27 cellular contexts compared by ENCODE assay signal in the genomic region with DNA sequence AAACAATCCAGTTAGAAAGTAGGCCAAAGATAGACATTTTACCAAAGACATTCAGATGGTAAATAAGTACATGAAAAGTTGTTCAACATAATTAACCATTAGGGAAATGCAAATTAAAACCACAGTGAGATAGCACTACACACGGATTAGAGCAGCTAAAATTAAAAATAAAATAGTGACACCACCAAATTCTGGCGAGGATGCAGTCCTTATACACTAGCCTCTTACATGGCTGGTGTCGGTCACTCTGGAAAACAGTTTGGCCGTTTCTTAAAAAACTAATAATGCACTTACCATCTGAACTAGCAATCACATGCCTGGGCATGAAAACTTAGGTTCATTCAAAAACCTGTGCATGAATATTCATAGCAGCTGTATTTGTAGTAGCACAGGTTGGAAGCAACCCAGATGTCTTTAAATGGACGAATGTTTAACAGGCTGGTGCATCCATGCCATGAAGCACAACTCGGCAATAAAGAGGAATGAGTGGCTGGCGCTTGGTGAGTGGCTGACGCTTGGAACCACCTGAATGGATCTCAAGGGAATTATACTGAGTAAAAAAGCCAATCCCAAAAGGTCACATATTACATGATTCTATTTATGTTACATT.
"Had no signal": no experiment of that assay in that cellular context is flagged by ENCODE, and none has a peak within 500 bp of the region (broad histone marks: within the 10 kb centered on the region; RNA-seq: fewer than 3 reads in every experiment).

No MANE protein-coding gene starts in this region.

- H3K4me3 ChIP-seq: esophagus muscularis mucosa, heart right ventricle, lower lobe of right lung, prostate gland, right atrium auricular region, smooth muscle cell, stomach, thyroid gland had no signal

- ATAC-seq: activated naive CD8-positive, alpha-beta T cell treated with anti-CD3 and anti-CD28 coated beads, Interleukin-2, amount 50 U/mL, for 24 hours; foreskin keratinocyte; heart right ventricle; left lobe of liver; lower lobe of right lung; natural killer cell; stimulated activated naive B cell treated with anti-CD40 and anti-IgM and Interleukin-4, amounts not matched to agents 10 μg/mL and 1 μg/mL and 100 μg/mL, for 72 hours; T-cell had no signal

- H3K4me3 Mint-ChIP-seq: activated B cell treated with CpG ODN at 0.5 μM for 24 hours; activated naive CD8-positive, alpha-beta T cell treated with anti-CD3 and anti-CD28 coated beads, Interleukin-2, amount 50 U/mL, for 24 hours; activated T-helper 1 cell treated with anti-CD3 and anti-CD28 coated beads, Interleukin-12 subunit alpha, Interleukin-12 subunit beta, Interleukin-2, Interleukin-4 antibody, amounts not matched to agents 30 ng/mL and 10 ng/mL and 1 ng/mL, durations not matched to agents 14 hours and 24 hours and 36 hours; natural killer cell; stimulated activated naive B cell treated with anti-CD40 and anti-IgM and Interleukin-4, amounts not matched to agents 10 μg/mL and 1 μg/mL and 100 μg/mL, for 72 hours; T-cell; T-helper 2 cell treated with Interferon-gamma antibody and Interleukin-4, amounts not matched to agents 5 μg/mL and 100 μg/mL, for 36 hours had no signal

- H3K4me2 ChIP-seq: smooth muscle cell had no signal

- H3K4me1 ChIP-seq: esophagus muscularis mucosa, foreskin keratinocyte, prostate gland, stomach had no signal

- H3K27ac Mint-ChIP-seq: activated B cell treated with CpG ODN at 0.5 μM for 24 hours; activated naive CD8-positive, alpha-beta T cell treated with anti-CD3 and anti-CD28 coated beads, Interleukin-2, amount 50 U/mL, for 24 hours; activated T-helper 1 cell treated with anti-CD3 and anti-CD28 coated beads, Interleukin-12 subunit alpha, Interleukin-12 subunit beta, Interleukin-2, Interleukin-4 antibody, amounts not matched to agents 30 ng/mL and 10 ng/mL and 1 ng/mL, durations not matched to agents 14 hours and 24 hours and 36 hours; stimulated activated naive B cell treated with anti-CD40 and anti-IgM and Interleukin-4, amounts not matched to agents 10 μg/mL and 1 μg/mL and 100 μg/mL, for 72 hours; T-helper 2 cell treated with Interferon-gamma antibody and Interleukin-4, amounts not matched to agents 5 μg/mL and 100 μg/mL, for 36 hours had no signal

- H3K27ac ChIP-seq: esophagus muscularis mucosa, foreskin keratinocyte, heart right ventricle, lower lobe of right lung, neutrophil, prostate gland, right atrium auricular region, stomach, thyroid gland had no signal

- H3K36me3 ChIP-seq: prostate gland had no signal

- H3K9me3 Mint-ChIP-seq: activated B cell treated with CpG ODN at 0.5 μM for 24 hours; activated naive CD8-positive, alpha-beta T cell treated with anti-CD3 and anti-CD28 coated beads, Interleukin-2, amount 50 U/mL, for 24 hours; activated T-helper 1 cell treated with anti-CD3 and anti-CD28 coated beads, Interleukin-12 subunit alpha, Interleukin-12 subunit beta, Interleukin-2, Interleukin-4 antibody, amounts not matched to agents 30 ng/mL and 10 ng/mL and 1 ng/mL, durations not matched to agents 14 hours and 24 hours and 36 hours; natural killer cell; stimulated activated naive B cell treated with anti-CD40 and anti-IgM and Interleukin-4, amounts not matched to agents 10 μg/mL and 1 μg/mL and 100 μg/mL, for 72 hours; T-cell; T-helper 2 cell treated with Interferon-gamma antibody and Interleukin-4, amounts not matched to agents 5 μg/mL and 100 μg/mL, for 36 hours had no signal

- H3K9me3 ChIP-seq: esophagus muscularis mucosa, heart right ventricle, lower lobe of right lung, neutrophil, prostate gland, right atrium auricular region, stomach, thyroid gland had no signal

- H3K27me3 Mint-ChIP-seq: activated B cell treated with CpG ODN at 0.5 μM for 24 hours; activated naive CD8-positive, alpha-beta T cell treated with anti-CD3 and anti-CD28 coated beads, Interleukin-2, amount 50 U/mL, for 24 hours; stimulated activated naive B cell treated with anti-CD40 and anti-IgM and Interleukin-4, amounts not matched to agents 10 μg/mL and 1 μg/mL and 100 μg/mL, for 72 hours; T-cell had no signal

- H3K27me3 ChIP-seq: esophagus muscularis mucosa, foreskin keratinocyte, heart right ventricle, neutrophil, right atrium auricular region, stomach, thyroid gland had no signal

- DNase-seq: activated B cell treated with CpG ODN at 0.5 μM for 24 hours; activated CD4-positive, alpha-beta T cell treated with anti-CD3 and anti-CD28 coated beads, Interleukin-2, amount 50 U/mL, for 1 hour; activated gamma-delta T cell; activated naive CD4-positive, alpha-beta T cell treated with anti-CD3 and anti-CD28 coated beads, Interleukin-2, amount 50 U/mL, for 16 hours; activated naive CD8-positive, alpha-beta T cell treated with anti-CD3 and anti-CD28 coated beads, Interleukin-2, amount 50 U/mL, for 24 hours; activated T-cell treated with anti-CD3 and anti-CD28 coated beads for 4 hours; heart right ventricle; kidney glomerular epithelial cell; lower lobe of right lung; mesenchymal stem cell; natural killer cell; stimulated activated CD4-positive, alpha-beta T cell treated with anti-CD3 and anti-CD28 coated beads, Interleukin-1b, Interleukin-23, amount 100 ng/mL, for 48 hours; stimulated activated CD4-positive, alpha-beta T cell treated with anti-CD3 and anti-CD28 coated beads, Interleukin-4, amount 100 ng/mL, for 4 hours; stimulated activated CD8-positive, alpha-beta memory T cell treated with anti-CD3 and anti-CD28 coated beads, Interleukin-4, amount 100 ng/mL, for 48 hours; stimulated activated naive B cell treated with anti-CD40 and anti-IgM and Interleukin-4, amounts not matched to agents 10 μg/mL and 1 μg/mL and 100 μg/mL, for 72 hours; stomach; T-cell; thyroid gland had no signal
